Comparison of ENCODE assay signal across 2 cellular contexts in the genomic region with DNA sequence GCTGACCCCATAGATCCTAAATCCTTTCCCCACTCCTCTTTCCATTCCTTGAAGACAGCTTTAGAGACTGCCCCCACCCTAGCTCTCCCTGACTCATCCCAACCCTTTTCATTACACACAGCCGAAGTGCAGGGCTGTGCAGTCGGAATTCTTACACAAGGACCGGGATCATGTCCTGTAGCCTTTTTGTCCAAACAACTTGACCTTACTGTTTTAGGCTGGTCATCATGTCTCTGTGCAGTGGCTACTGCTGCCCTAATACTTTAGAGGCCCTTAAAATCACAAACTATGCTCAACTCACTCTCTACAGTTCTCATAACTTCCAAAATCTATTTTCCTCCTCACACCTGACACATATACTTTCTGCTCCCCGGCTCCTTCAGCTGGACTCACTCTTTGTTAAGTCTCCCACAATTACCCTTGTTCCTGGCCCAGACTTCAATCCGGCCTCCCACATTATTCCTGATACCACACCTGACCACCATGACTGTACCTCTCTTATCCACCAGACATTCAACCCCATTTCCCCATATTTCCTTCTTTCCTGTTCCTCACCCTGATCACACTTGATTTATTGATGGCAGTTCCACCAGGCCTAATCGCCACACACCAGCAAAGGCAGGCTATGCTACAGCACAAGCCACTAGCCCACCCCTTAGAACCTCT. TPM values are rescaled to one million over a fixed set of nuclear protein-coding genes. Genes with fewer than 3 reads are reported as not detected.
"Had no signal": no experiment of that assay in that cellular context is flagged by ENCODE, and none has a peak within 500 bp of the region (broad histone marks: within the 10 kb centered on the region; RNA-seq: fewer than 3 reads in every experiment).

No MANE protein-coding gene starts in this region.

RNA-seq across cellular contexts. Expression of a gene that starts 19.8 kb away (rescaled TPM):
- total RNA-seq: esophagus mucosa, frontal cortex had no signal
